ENCODE assay signal across 24 cellular contexts in genomic region chr13:61770697-61771096, GRCh38.
"Had no signal": no experiment of that assay in that cellular context is flagged by ENCODE, and none has a peak within 500 bp of the region (broad histone marks: within the 10 kb centered on the region; RNA-seq: fewer than 3 reads in every experiment).

No MANE protein-coding gene starts in this region.

- H3K36me3 Mint-ChIP-seq: activated naive CD4-positive, alpha-beta T cell treated with anti-CD3 and anti-CD28 coated beads, Interleukin-2, amount 50 U/mL, for 24 hours; brain; memory B cell; natural killer cell treated with Interleukin-12 subunit alpha and Interleukin-12 subunit beta and Interleukin-15 and Interleukin-18, amount 100 ng/mL, for 72 hours; stimulated activated effector memory CD8-positive, alpha-beta T cell treated with anti-CD3 and anti-CD28 coated beads, Interleukin-12 subunit alpha, Interleukin-12 subunit beta, amount 100 ng/mL, for 72 hours had no signal

- H3K36me3 ChIP-seq: esophagus muscularis mucosa, pancreas, tibial artery had no signal

- H3K79me2 ChIP-seq: hepatocyte had no signal

- DNase-seq: activated CD4-positive, alpha-beta T cell treated with anti-CD3 and anti-CD28 coated beads for 1 hour; activated gamma-delta T cell treated with Interleukin-2 at 50 U/mL for 16 hours; activated T-cell treated with anti-CD3 and anti-CD28 coated beads, Interleukin-2, amount 50 U/mL, for 1 hour; aorta; central memory CD4-positive, alpha-beta T cell; effector memory CD8-positive, alpha-beta T cell; glutamatergic neuron; left colon; pancreas; psoas muscle; right cardiac atrium; stimulated activated CD4-positive, alpha-beta T cell treated with anti-CD3 and anti-CD28 coated beads, Interleukin-1b, Interleukin-23, amount 100 ng/mL, for 48 hours; stimulated activated naive CD8-positive, alpha-beta T cell treated with anti-CD3 and anti-CD28 coated beads, Interleukin-15, amount 100 ng/mL, for 72 hours; T-helper 17 cell; tibial artery had no signal

- H3K9me3 Mint-ChIP-seq: activated naive CD4-positive, alpha-beta T cell treated with anti-CD3 and anti-CD28 coated beads, Interleukin-2, amount 50 U/mL, for 24 hours had no signal

- ATAC-seq: effector memory CD8-positive, alpha-beta T cell; left colon; natural killer cell treated with Interleukin-12 subunit alpha and Interleukin-12 subunit beta and Interleukin-15 and Interleukin-18, amount 100 ng/mL, for 72 hours; pancreas; psoas muscle; right cardiac atrium; stimulated activated effector memory CD8-positive, alpha-beta T cell treated with anti-CD3 and anti-CD28 coated beads, Interleukin-12 subunit alpha, Interleukin-12 subunit beta, amount 100 ng/mL, for 72 hours; stimulated activated naive CD8-positive, alpha-beta T cell treated with anti-CD3 and anti-CD28 coated beads, Interleukin-15, amount 100 ng/mL, for 72 hours; T-helper 17 cell had no signal

- H3K4me3 ChIP-seq: esophagus muscularis mucosa, hepatocyte, pancreas, psoas muscle, tibial artery had no signal

- H3K27me3 Mint-ChIP-seq: activated naive CD4-positive, alpha-beta T cell treated with anti-CD3 and anti-CD28 coated beads, Interleukin-2, amount 50 U/mL, for 24 hours; brain; effector memory CD8-positive, alpha-beta T cell; memory B cell; natural killer cell treated with Interleukin-12 subunit alpha and Interleukin-12 subunit beta and Interleukin-15 and Interleukin-18, amount 100 ng/mL, for 72 hours; stimulated activated naive CD8-positive, alpha-beta T cell treated with anti-CD3 and anti-CD28 coated beads, Interleukin-15, amount 100 ng/mL, for 72 hours; T-helper 17 cell had no signal

- H3K27ac ChIP-seq: esophagus muscularis mucosa, hepatocyte, pancreas, psoas muscle, tibial artery, VCaP had no signal

- H3K4me3 Mint-ChIP-seq: activated naive CD4-positive, alpha-beta T cell treated with anti-CD3 and anti-CD28 coated beads, Interleukin-2, amount 50 U/mL, for 24 hours; brain; effector memory CD8-positive, alpha-beta T cell; memory B cell; natural killer cell treated with Interleukin-12 subunit alpha and Interleukin-12 subunit beta and Interleukin-15 and Interleukin-18, amount 100 ng/mL, for 72 hours; stimulated activated effector memory CD8-positive, alpha-beta T cell treated with anti-CD3 and anti-CD28 coated beads, Interleukin-12 subunit alpha, Interleukin-12 subunit beta, amount 100 ng/mL, for 72 hours; stimulated activated naive CD8-positive, alpha-beta T cell treated with anti-CD3 and anti-CD28 coated beads, Interleukin-15, amount 100 ng/mL, for 72 hours; T-helper 17 cell had no signal

- FAIRE-seq: islet of Langerhans had no signal

- H3K4me1 Mint-ChIP-seq: activated naive CD4-positive, alpha-beta T cell treated with anti-CD3 and anti-CD28 coated beads, Interleukin-2, amount 50 U/mL, for 24 hours; brain; memory B cell; stimulated activated effector memory CD8-positive, alpha-beta T cell treated with anti-CD3 and anti-CD28 coated beads, Interleukin-12 subunit alpha, Interleukin-12 subunit beta, amount 100 ng/mL, for 72 hours; stimulated activated naive CD8-positive, alpha-beta T cell treated with anti-CD3 and anti-CD28 coated beads, Interleukin-15, amount 100 ng/mL, for 72 hours; T-helper 17 cell had no signal

- H3K9me3 ChIP-seq: pancreas, psoas muscle had no signal

- H2AFZ ChIP-seq: hepatocyte had no signal

- H3K27me3 ChIP-seq: esophagus muscularis mucosa, hepatocyte, tibial artery had no signal

- H3K4me2 ChIP-seq: hepatocyte had no signal

- H3K27ac Mint-ChIP-seq: activated naive CD4-positive, alpha-beta T cell treated with anti-CD3 and anti-CD28 coated beads, Interleukin-2, amount 50 U/mL, for 24 hours; brain; effector memory CD8-positive, alpha-beta T cell; memory B cell; natural killer cell treated with Interleukin-12 subunit alpha and Interleukin-12 subunit beta and Interleukin-15 and Interleukin-18, amount 100 ng/mL, for 72 hours; stimulated activated effector memory CD8-positive, alpha-beta T cell treated with anti-CD3 and anti-CD28 coated beads, Interleukin-12 subunit alpha, Interleukin-12 subunit beta, amount 100 ng/mL, for 72 hours; stimulated activated naive CD8-positive, alpha-beta T cell treated with anti-CD3 and anti-CD28 coated beads, Interleukin-15, amount 100 ng/mL, for 72 hours; T-helper 17 cell had no signal

- H3K4me1 ChIP-seq: esophagus muscularis mucosa, pancreas, psoas muscle, tibial artery had no signal
